ENCODE assay signal across 7 cellular contexts in genomic region chr11:103091810-103092524, GRCh38. TPM values are rescaled to one million over a fixed set of nuclear protein-coding genes. Genes with fewer than 3 reads are reported as not detected.
DNase-seq lines count a peak whose midpoint lies in the region; ATAC-seq and TF ChIP-seq lines count a peak whose summit lies in the region.

TSS of gene DCUN1D5 (minus strand) at chr11:103092160. CDS start at chr11:103091872, 288 bp downstream.

- peaks cover 7% of the 10 kb centered on the region for H3K4me1 ChIP-seq in hepatocyte (ENCODE audit: insufficient read depth)

- WGBS in hepatocyte (ENCODE audit: low lambda C conversion rate, missing lambda C conversion rate), result 1% methylated on average over 53 of the region's 54 CpGs

- peak within 1 kb of the TSS; percentile 81 for H3K4me2 ChIP-seq in hepatocyte

- TF ChIP-seq CTCF in hepatocyte (IDR thresholded peaks at IDR 0.05; ENCODE audit: poor library complexity), result no peak

- H3K36me3 ChIP-seq in hepatocyte (replicated peaks; ENCODE audit: insufficient read depth, low read depth), result no peaks in the 10 kb centered on the region

- no peaks in the 10 kb centered on the region for H3K9me3 ChIP-seq in hepatocyte (ENCODE audit: low read depth)

- peaks cover 6% of the 10 kb centered on the region for H3K27me3 ChIP-seq in hepatocyte

- DNase-seq in NCI-H2081 (lab: John Stamatoyannopoulos, UW) (peak; percentile 91 to 96), T1000 (lab: John Stamatoyannopoulos, UW) (peak; percentile 78), astrocyte of the hippocampus (ENCODE audit: low read depth, low spot score) (peak; percentile 98), hepatocyte (ENCODE audit: low spot score) (peak; percentile 98), renal cortical epithelial cell (ENCODE audit: low read depth) (peak; percentile 92)

- ATAC-seq in GM18508 (IDR thresholded peaks at IDR 0.05; ENCODE audit: insufficient read depth, unreplicated experiment), result peak; percentile 98
- peak; percentile 100 for ATAC-seq in HG03025 (IDR thresholded peaks at IDR 0.05; ENCODE audit: low FRiP score, unreplicated experiment)

- peaks cover 4% of the 10 kb centered on the region for H4K20me1 ChIP-seq in hepatocyte (ENCODE audit: insufficient read depth, poor library complexity, severe bottlenecking)

- H3K9me2 ChIP-seq in hepatocyte (replicated peaks; ENCODE audit: insufficient read depth), result no peaks in the 10 kb centered on the region

- H3K27ac ChIP-seq in hepatocyte, result peak within 1 kb of the TSS; percentile 96

- peak within 1 kb of the TSS; percentile 82 for H3K4me3 ChIP-seq in hepatocyte

- peak within 1 kb of the TSS; percentile 84 for H2AFZ ChIP-seq in hepatocyte

- H3K79me2 ChIP-seq in hepatocyte, result peaks cover 42% of the 10 kb centered on the region

RNA-seq across cellular contexts. Expression of gene DCUN1D5, which starts in this region (rescaled TPM):
- total RNA-seq in hepatocyte (75.5 and 78.4 TPM in 2 replicates), renal cortical epithelial cell (42.6 and 94.5 TPM in 2 replicates)
- 54.5 and 56.4 TPM in 2 replicates for polyA plus RNA-seq in hepatocyte

Comparison
In these comparisons a context has a peak if more than half of its experiments do, and no peak if none do; other contexts are left out.
1. Peak in every context shown above with its lines: DNase-seq, ATAC-seq, H3K4me3 ChIP-seq and H3K27ac ChIP-seq.